ENCODE assay signal across 8 cellular contexts in genomic region chr2:229780856-229781773, GRCh38.
DNase-seq lines count a peak whose midpoint lies in the region; FAIRE-seq and TF ChIP-seq lines count a peak whose summit lies in the region.

No MANE protein-coding gene starts in this region.

- H3K4me1 ChIP-seq in vagina, result peaks cover 6% of the 10 kb centered on the region

- in situ Hi-C loops in ACHN (cut with HindIII; ENCODE audit: low pct_ligation_motif_present, low pct_unique_long_range_greater_than_20kb, low sequenced_read_pairs), result no loop called here

- no peak overlapping the region for H3K4me3 ChIP-seq in GM12864 (ENCODE audit: low read depth, low read length)
- no peak overlapping the region for H3K4me3 ChIP-seq in vagina

- no peaks in the 10 kb centered on the region for H3K9me3 ChIP-seq in vagina

- intact Hi-C loops in vagina (cut with DNase I), result no loop called here

- no peak overlapping the region for H3K27ac ChIP-seq in vagina

- peak; percentile 69 for FAIRE-seq in RCC 7860 (lab: Jason Lieb, UNC)
- peak; percentile 64 for FAIRE-seq in endometrium (lab: Jason Lieb, UNC)

- no peak for TF ChIP-seq POLR2A in vagina (IDR thresholded peaks at IDR 0.05)

- peak; percentile 57 for DNase-seq in ACHN
- no peak for DNase-seq in GM12864 (ENCODE audit: low read depth)
- DNase-seq in HuH-7 (ENCODE audit: low spot score), result peak; percentile 33
- peak; percentile 59 for DNase-seq in RCC 7860 (ENCODE audit: low spot score)
- DNase-seq in medulla oblongata (ENCODE audit: extremely low spot score), result peak; percentile 81
- no peak for DNase-seq in vagina (ENCODE audit: extremely low spot score in 2 of 2)
- no peak for DNase-seq in cerebellar nuclear complex (lab: John Stamatoyannopoulos, UW)

- peaks cover 0 to 38% of the 10 kb centered on the region in 2 donors for H3K36me3 ChIP-seq in vagina

- TF ChIP-seq CTCF in GM12864 (IDR thresholded peaks at IDR 0.05; ENCODE audit: low read depth, low read length, missing control alignments) (peak; percentile 89), vagina (IDR thresholded peaks at IDR 0.05) (peak; percentile 57 to 80 (median 63))

- no peaks in the 10 kb centered on the region for H3K27me3 ChIP-seq in vagina

Comparison
In these comparisons a context has a peak if more than half of its experiments do, and no peak if none do; other contexts are left out.
1. DNase-seq: peak in ACHN (single experiment), HuH-7 (single experiment), RCC 7860 (single experiment) and medulla oblongata (single experiment); none in GM12864 (single experiment), vagina (0 of 2) and cerebellar nuclear complex (0 of 2).